Comparison of ENCODE assay signal across 19 cellular contexts in genomic region chr15:63283126-63283525, GRCh38. TPM values are rescaled to one million over a fixed set of nuclear protein-coding genes. Genes with fewer than 3 reads are reported as not detected.
DNase-seq lines count a peak whose midpoint lies in the region; ATAC-seq and TF ChIP-seq lines count a peak whose summit lies in the region.
"Had no signal": no experiment of that assay in that cellular context is flagged by ENCODE, and none has a peak within 500 bp of the region (broad histone marks: within the 10 kb centered on the region; RNA-seq: fewer than 3 reads in every experiment).

No MANE protein-coding gene starts in this region.

- intact Hi-C loops in left ventricle myocardium superior (cut with micrococcal nuclease) (no loop called here), spleen (cut with DNase I; ENCODE audit: low total_unique reads) (no loop called here)

- H3K4me3 ChIP-seq in spleen: peak overlapping the region in 1 of 8 donors; percentile 26
- H3K4me3 ChIP-seq: cardiac muscle cell, mucosa of descending colon had no signal

- peak overlapping the region; percentile 48 to 83 (median 68) for H3K27ac ChIP-seq in spleen
- H3K27ac ChIP-seq: cardiac muscle cell had no signal

- H3K36me3 ChIP-seq in spleen: peaks cover 0 to 74% (median 26%) of the 10 kb centered on the region in 6 donors
- H3K36me3 ChIP-seq: cardiac muscle cell had no signal

- in situ Hi-C loops in KBM-7 (cut with MboI; ENCODE audit: low pct_unique_long_range_greater_than_20kb, low sequenced_read_pairs): no loop called here

- TF ChIP-seq POLR2A in spleen (IDR thresholded peaks at IDR 0.05): no peak

- ATAC-seq in left ventricle myocardium superior (peak; percentile 46), GM18520 (IDR thresholded peaks at IDR 0.05; ENCODE audit: unreplicated experiment) (no peak)
- ATAC-seq: activated T-cell treated with anti-CD3 and anti-CD28 coated beads, Interleukin-2, amount 50 U/mL, for 72 hours; mucosa of descending colon had no signal

- no peaks in the 10 kb centered on the region for H3K9me3 ChIP-seq in spleen
- H3K9me3 ChIP-seq: mucosa of descending colon had no signal

- H3K4me1 ChIP-seq in spleen: peaks cover 0 to 67% (median 35%) of the 10 kb centered on the region in 6 donors

- H3K27me3 ChIP-seq in spleen (replicated peaks in 1 of 7): no peaks in the 10 kb centered on the region
- H3K27me3 ChIP-seq: cardiac muscle cell had no signal

- TF ChIP-seq CTCF in spleen (IDR thresholded peaks at IDR 0.05 in 8 of 11, conservative IDR thresholded peaks at IDR 0.05 in 3 of 11): no peak

- 48 to 78% (median 69%) methylated on average over 9 of the region's 9 CpGs for WGBS in spleen, 5 donors

- peak; percentile 51 for DNase-seq in KBM-7
- peak; percentile 62 for DNase-seq in SKM-1 treated with dmso at 0.1 percent for 144 hours (lab: John Stamatoyannopoulos, UW; ENCODE audit: unreplicated experiment)
- DNase-seq in left ventricle myocardium superior: peak; percentile 56
- peak; percentile 89 for DNase-seq in spleen
- no peak for DNase-seq in DMS79 (lab: John Stamatoyannopoulos, UW)
- DNase-seq in COR-L47 (lab: John Stamatoyannopoulos, UW): no peak
- DNase-seq: activated CD4-positive, alpha-beta T cell treated with anti-CD3 and anti-CD28 coated beads for 48 hours; activated naive CD4-positive, alpha-beta T cell treated with anti-CD3 and anti-CD28 coated beads for 36 hours; activated T-cell treated with anti-CD3 and anti-CD28 coated beads, Interleukin-2, amount 50 U/mL, for 72 hours; anterior cingulate cortex; mucosa of descending colon; NCI-H1436 treated with DMSO at 0.1 percent for 48 hours; NCI-H2171; NCI-H526; SHP77; stimulated activated CD4-positive, alpha-beta T cell treated with anti-CD3 and anti-CD28 coated beads, Interleukin-1b, Interleukin-23, amount 100 ng/mL, for 48 hours; T-helper 1 cell had no signal

RNA-seq across cellular contexts. Expression of gene APH1B, which starts 5.7 kb away (rescaled TPM):
- total RNA-seq in left ventricle myocardium superior: 5.6 TPM
- 10 to 100 TPM; 27.2 to 51.5 (median 35.1) TPM for total RNA-seq in spleen
- polyA plus RNA-seq in spleen: 10 to 100 TPM in 1 of 3 donors, 1 to 10 TPM in 2; 8.7 to 10.0 (median 9.0) TPM

Comparison
In these comparisons a context has a peak if more than half of its experiments do, and no peak if none do; other contexts are left out.
1. DNase-seq: peak in KBM-7 (single experiment), SKM-1 treated with dmso at 0.1 percent for 144 hours (single experiment), left ventricle myocardium superior (single experiment) and spleen (single experiment); none in DMS79 (single experiment) and COR-L47 (single experiment).